Comparison of ENCODE assay signal across 9 cellular contexts in genomic region chr2:212548459-212548815, GRCh38. TPM values are rescaled to one million over a fixed set of nuclear protein-coding genes. Genes with fewer than 3 reads are reported as not detected.
A peak's percentile ranks its signal among the peaks of the same experiment; 100 is the strongest.
DNase-seq lines count a peak whose midpoint lies in the region; ATAC-seq and TF ChIP-seq lines count a peak whose summit lies in the region.
"Had no signal": no experiment of that assay in that cellular context is flagged by ENCODE, and none has a peak within 500 bp of the region (broad histone marks: within the 10 kb centered on the region; RNA-seq: fewer than 3 reads in every experiment).

No MANE protein-coding gene starts in this region.

- H3F3A ChIP-seq in neural progenitor cell (ENCODE audit: low read depth), result no peaks in the 10 kb centered on the region

- H3K9ac ChIP-seq in neural progenitor cell, result no peak overlapping the region

- peaks cover 2% of the 10 kb centered on the region for H3K4me1 Mint-ChIP-seq in endothelial cell (ENCODE audit: unreplicated experiment)
- H3K4me1 Mint-ChIP-seq in neural progenitor cell, result peaks cover 21% of the 10 kb centered on the region
- no peaks in the 10 kb centered on the region for H3K4me1 Mint-ChIP-seq in T-helper 17 cell

- no peaks in the 10 kb centered on the region for H3K9me3 Mint-ChIP-seq in endothelial cell (ENCODE audit: unreplicated experiment)
- no peaks in the 10 kb centered on the region for H3K9me3 Mint-ChIP-seq in neural progenitor cell

- TF ChIP-seq CTCF in endothelial cell (IDR thresholded peaks at IDR 0.05; ENCODE audit: unreplicated experiment), result no peak
- peak; percentile 61 for TF ChIP-seq CTCF in neural progenitor cell (IDR thresholded peaks at IDR 0.05)

- H3K4me3 ChIP-seq in neural progenitor cell, result no peak overlapping the region

- H3K4me1 ChIP-seq in neural progenitor cell, result no peaks in the 10 kb centered on the region

- no peak overlapping the region for H3K27ac ChIP-seq in neural progenitor cell

- H3K9me3 ChIP-seq in neural progenitor cell (ENCODE audit: low read depth) (no peaks in the 10 kb centered on the region), T-helper 17 cell (ENCODE audit: control insufficient read depth, low read length, poor library complexity, severe bottlenecking) (no peaks in the 10 kb centered on the region)

- H3K36me3 ChIP-seq in neural progenitor cell, result no peaks in the 10 kb centered on the region

- H3K4me3 Mint-ChIP-seq in endothelial cell (ENCODE audit: unreplicated experiment), result no peak overlapping the region
- no peak overlapping the region for H3K4me3 Mint-ChIP-seq in neural progenitor cell
- H3K4me3 Mint-ChIP-seq in T-helper 17 cell, result no peak overlapping the region

- DNase-seq in EH (ENCODE audit: low read depth) (peak; percentile 49), NCI-H2171 treated with DMSO at 0.1 percent for 48 hours (lab: John Stamatoyannopoulos, UW) (peak; percentile 31), endothelial cell (ENCODE audit: low spot score) (peak; percentile 21), neural progenitor cell (ENCODE audit: low spot score) (peak; percentile 50), T-helper 17 cell (no peak), SKM-1 treated with dmso at 0.1 percent for 144 hours (lab: John Stamatoyannopoulos, UW; ENCODE audit: unreplicated experiment) (no peak)
- no peak for DNase-seq in stimulated activated naive CD4-positive, alpha-beta T cell treated with Interleukin-2 at 50 U/mL for 16 hours (lab: John Stamatoyannopoulos, UW)

- no peaks in the 10 kb centered on the region for H4K20me1 ChIP-seq in neural progenitor cell (ENCODE audit: low read depth)

- no peaks in the 10 kb centered on the region for H3K36me3 Mint-ChIP-seq in endothelial cell (ENCODE audit: low read depth, unreplicated experiment)
- H3K36me3 Mint-ChIP-seq in neural progenitor cell, result no peaks in the 10 kb centered on the region
- no peaks in the 10 kb centered on the region for H3K36me3 Mint-ChIP-seq in T-helper 17 cell (ENCODE audit: low read depth)

- no peak overlapping the region for H3K27ac Mint-ChIP-seq in endothelial cell (ENCODE audit: unreplicated experiment)
- no peak overlapping the region for H3K27ac Mint-ChIP-seq in neural progenitor cell
- no peak overlapping the region for H3K27ac Mint-ChIP-seq in T-helper 17 cell

- no peaks in the 10 kb centered on the region for H3K79me2 ChIP-seq in neural progenitor cell (ENCODE audit: low read depth)

- no peak for ATAC-seq in HG03097 (IDR thresholded peaks at IDR 0.05; ENCODE audit: low FRiP score, unreplicated experiment)
- no peak for ATAC-seq in T-helper 17 cell

- H3K4me2 ChIP-seq in neural progenitor cell, result no peak overlapping the region

- H3K27me3 Mint-ChIP-seq in endothelial cell (ENCODE audit: unreplicated experiment) (no peaks in the 10 kb centered on the region), neural progenitor cell (ENCODE audit: insufficient read depth, low read depth) (no peaks in the 10 kb centered on the region), T-helper 17 cell (peaks cover 1% of the 10 kb centered on the region)

- no peak overlapping the region for H2AFZ ChIP-seq in neural progenitor cell (replicated peaks)

- H3K27me3 ChIP-seq in neural progenitor cell, result no peaks in the 10 kb centered on the region

RNA-seq across cellular contexts. Expression of gene ERBB4, which starts 9.8 kb away (rescaled TPM):
- total RNA-seq in endothelial cell (ENCODE audit: unreplicated experiment), result 0.36 TPM
- total RNA-seq in neural progenitor cell (ENCODE audit: low replicate concordance), result 0.59 and 1.5 TPM in 2 replicates
- total RNA-seq in T-helper 17 cell, result not detected
- total RNA-seq: T-helper 2 cell treated with Interferon-gamma antibody and Interleukin-4, amounts not matched to agents 100 ng/mL and 5 ng/mL, for 36 hours had no signal

Comparison
In these comparisons a context has a peak if more than half of its experiments do, and no peak if none do; other contexts are left out.
1. DNase-seq: peak in EH (single experiment), NCI-H2171 treated with DMSO at 0.1 percent for 48 hours (single experiment), endothelial cell (single experiment) and neural progenitor cell (single experiment); none in stimulated activated naive CD4-positive, alpha-beta T cell treated with Interleukin-2 at 50 U/mL for 16 hours (single experiment), T-helper 17 cell (0 of 3) and SKM-1 treated with dmso at 0.1 percent for 144 hours (single experiment).